Comparison of ENCODE assay signal across 8 cellular contexts in genomic region chr6:692356-692851, GRCh38. TPM values are rescaled to one million over a fixed set of nuclear protein-coding genes. Genes with fewer than 3 reads are reported as not detected.
DNase-seq lines count a peak whose midpoint lies in the region; ATAC-seq and TF ChIP-seq lines count a peak whose summit lies in the region.

No MANE protein-coding gene starts in this region.

- peak overlapping the region; percentile 82 to 89 for H3K27ac Mint-ChIP-seq in natural killer cell
- peak overlapping the region; percentile 87 for H3K27ac Mint-ChIP-seq in stimulated activated effector memory CD8-positive, alpha-beta T cell treated with anti-CD3 and anti-CD28 coated beads, Interleukin-12 subunit alpha, Interleukin-12 subunit beta, amount 100 ng/mL, for 72 hours

- WGBS in esophagus, 2 donors = 1% methylated on average over 38 to 45 of the region's 45 CpGs

- H3K27me3 Mint-ChIP-seq in natural killer cell (ENCODE audit: low read depth in 2 of 2) = no peaks in the 10 kb centered on the region

- no peak for DNase-seq in AG04449 (ENCODE audit: low read depth, low spot score)
- DNase-seq in NOMO-1 treated with dmso at 0.1 percent for 144 hours (lab: John Stamatoyannopoulos, UW; ENCODE audit: unreplicated experiment) = peak; percentile 8
- DNase-seq in activated T-cell treated with anti-CD3 and anti-CD28 coated beads for 24 hours (ENCODE audit: low read depth) = peak; percentile 72
- DNase-seq in natural killer cell = peak; percentile 51
- peak; percentile 49 to 88 for DNase-seq in stimulated activated effector memory CD8-positive, alpha-beta T cell treated with anti-CD3 and anti-CD28 coated beads, Interleukin-12 subunit alpha, Interleukin-12 subunit beta, amount 100 ng/mL, for 72 hours (ENCODE audit: low spot score in 2 of 2)

- no peaks in the 10 kb centered on the region for H3K9me3 Mint-ChIP-seq in natural killer cell
- H3K9me3 Mint-ChIP-seq in stimulated activated effector memory CD8-positive, alpha-beta T cell treated with anti-CD3 and anti-CD28 coated beads, Interleukin-12 subunit alpha, Interleukin-12 subunit beta, amount 100 ng/mL, for 72 hours = no peaks in the 10 kb centered on the region

- H3K36me3 ChIP-seq in esophagus (ENCODE audit: control insufficient read depth in 2 of 2, insufficient read depth in 2 of 2, low read length in 1 of 2) = peaks cover 0 to 4% of the 10 kb centered on the region in 2 donors

- ATAC-seq in GM18909 (IDR thresholded peaks at IDR 0.05; ENCODE audit: poor library complexity, unreplicated experiment) (peak; percentile 72), HG03135 (IDR thresholded peaks at IDR 0.05; ENCODE audit: unreplicated experiment) (peak; percentile 77), natural killer cell (peak; percentile 80 to 88 (median 81))
- ATAC-seq in stimulated activated effector memory CD8-positive, alpha-beta T cell treated with anti-CD3 and anti-CD28 coated beads, Interleukin-12 subunit alpha, Interleukin-12 subunit beta, amount 100 ng/mL, for 72 hours = peak; percentile 91

- TF ChIP-seq CTCF in AG04449 (IDR thresholded peaks at IDR 0.05; ENCODE audit: insufficient read depth, low read length, missing control alignments) = no peak
- TF ChIP-seq CTCF in natural killer cell (IDR thresholded peaks at IDR 0.05) = no peak

- peak overlapping the region; percentile 92 for H3K4me3 Mint-ChIP-seq in natural killer cell
- peak overlapping the region; percentile 92 for H3K4me3 Mint-ChIP-seq in stimulated activated effector memory CD8-positive, alpha-beta T cell treated with anti-CD3 and anti-CD28 coated beads, Interleukin-12 subunit alpha, Interleukin-12 subunit beta, amount 100 ng/mL, for 72 hours

- CTCF ChIA-PET in AG04449 (lab: Yijun Ruan, JAX) = interaction anchor here (0.7 to 1.8 kb wide), 3 partner anchors 9 to 71 kb away, joined by 3 to 5 read pairs (median 5); no protein-coding TSS in a partner anchor

- H3K27ac ChIP-seq in esophagus (ENCODE audit: low read depth in 2 of 2, low read length in 1 of 2) = peak overlapping the region; percentile 87 to 98

- H3K9me3 ChIP-seq in esophagus (ENCODE audit: control insufficient read depth in 2 of 2, insufficient read depth in 1 of 2, low read depth in 1 of 2, low read length in 1 of 2) = no peaks in the 10 kb centered on the region

- intact Hi-C loops in natural killer cell (cut with micrococcal nuclease) = no loop called here

- H3K4me1 Mint-ChIP-seq in natural killer cell = peaks cover 27 to 31% of the 10 kb centered on the region in 2 donors
- peaks cover 28% of the 10 kb centered on the region for H3K4me1 Mint-ChIP-seq in stimulated activated effector memory CD8-positive, alpha-beta T cell treated with anti-CD3 and anti-CD28 coated beads, Interleukin-12 subunit alpha, Interleukin-12 subunit beta, amount 100 ng/mL, for 72 hours

- H3K4me3 ChIP-seq in AG04449 (ENCODE audit: low read depth, low read length) (peak overlapping the region; percentile 98), esophagus (ENCODE audit: low read depth in 1 of 2, low read length in 2 of 2) (peak overlapping the region; percentile 88 to 89)

- no peaks in the 10 kb centered on the region for H3K36me3 Mint-ChIP-seq in natural killer cell
- peaks cover 11% of the 10 kb centered on the region for H3K36me3 Mint-ChIP-seq in stimulated activated effector memory CD8-positive, alpha-beta T cell treated with anti-CD3 and anti-CD28 coated beads, Interleukin-12 subunit alpha, Interleukin-12 subunit beta, amount 100 ng/mL, for 72 hours

- H3K4me1 ChIP-seq in esophagus (ENCODE audit: control insufficient read depth in 2 of 2, insufficient read depth in 2 of 2, low read length in 1 of 2) = peaks cover 5% of the 10 kb centered on the region in 2 donors

- H3K27me3 ChIP-seq in esophagus (ENCODE audit: control insufficient read depth in 1 of 2, insufficient read depth in 2 of 2, low read length in 2 of 2) = no peaks in the 10 kb centered on the region

- POLR2A ChIA-PET in AG04449 (lab: Yijun Ruan, JAX) = interaction anchor here (0.6 kb wide), 1 partner anchor 15 kb away, joined by 3 read pairs; no protein-coding TSS in a partner anchor

RNA-seq across cellular contexts. Expression of gene EXOC2, which starts 0.5 kb away (rescaled TPM):
- 1 to 10 TPM; 5.0 to 9.5 TPM for polyA plus RNA-seq in esophagus
- 10 to 100 TPM; 22.1 to 30.8 (median 26.5) TPM for total RNA-seq in natural killer cell

RNA-seq across cellular contexts. Expression of gene HUS1B, which starts 35.5 kb away (rescaled TPM):
- under 1 TPM; 0.22 to 0.26 TPM for polyA plus RNA-seq in esophagus
- 1 to 10 TPM; 1.5 to 3.4 (median 2.8) TPM for total RNA-seq in natural killer cell
